3 cellular contexts compared by ENCODE assay signal in genomic region chr4:186685744-186686143, GRCh38.
TF ChIP-seq lines count a peak whose summit lies in the region.

No MANE protein-coding gene starts in this region.

TF ChIP-seq in A549, 52 proteins besides CTCF, POLR2A, EP300 and RAD21 (continues in another document):
- TF ChIP-seq E2F6 (IDR thresholded peaks at IDR 0.05; ENCODE audit: borderline replicate concordance, low read depth) = no peak
- TF ChIP-seq FOSB (CRISPR knock-in tag; IDR thresholded peaks at IDR 0.05) = no peak
- TF ChIP-seq HOXA7 (CRISPR knock-in tag; IDR thresholded peaks at IDR 0.05) = no peak
- peak in 1 of 2 experiments; percentile 29; a peak in 1 of 5 replicates for TF ChIP-seq JUN (IDR thresholded peaks at IDR 0.05)
- TF ChIP-seq JUNB (IDR thresholded peaks at IDR 0.05) = peak; percentile 52
- no peak for TF ChIP-seq EHF (CRISPR knock-in tag; IDR thresholded peaks at IDR 0.05)
- TF ChIP-seq USF2 (IDR thresholded peaks at IDR 0.05) = no peak
- TF ChIP-seq BCL3 (IDR thresholded peaks at IDR 0.05) = no peak
- TF ChIP-seq HES2 (IDR thresholded peaks at IDR 0.05) = no peak
- TF ChIP-seq SREBF2 (IDR thresholded peaks at IDR 0.05) = no peak
- TF ChIP-seq RNF2 (IDR thresholded peaks at IDR 0.05; ENCODE audit: borderline replicate concordance, low read depth) = no peak
- no peak for TF ChIP-seq CBX2 (IDR thresholded peaks at IDR 0.05; ENCODE audit: borderline replicate concordance, low read depth)
- no peak for TF ChIP-seq ATOH8 (CRISPR knock-in tag; IDR thresholded peaks at IDR 0.05; ENCODE audit: low read depth)
- TF ChIP-seq GATA3 (IDR thresholded peaks at IDR 0.05; ENCODE audit: borderline replicate concordance) = peak; percentile 76; the same call in 1 of the 2 replicates
- no peak for TF ChIP-seq KDM5A (IDR thresholded peaks at IDR 0.05)
- TF ChIP-seq HOXB5 (CRISPR knock-in tag; IDR thresholded peaks at IDR 0.05) = no peak
- peak; percentile 47 for TF ChIP-seq MAFK (IDR thresholded peaks at IDR 0.05; ENCODE audit: partially characterized antibody)
- TF ChIP-seq HEYL (CRISPR knock-in tag; IDR thresholded peaks at IDR 0.05) = no peak
- no peak for TF ChIP-seq ZC3H11A (IDR thresholded peaks at IDR 0.05)
- no peak for TF ChIP-seq KDM1A (IDR thresholded peaks at IDR 0.05; ENCODE audit: low read depth)
- TF ChIP-seq NPAS2 (CRISPR knock-in tag; IDR thresholded peaks at IDR 0.05; ENCODE audit: borderline replicate concordance) = no peak
- TF ChIP-seq POLR2AphosphoS2 (conservative IDR thresholded peaks at IDR 0.05; ENCODE audit: low read length) = no peak
- TF ChIP-seq PHF8 (IDR thresholded peaks at IDR 0.05; ENCODE audit: borderline replicate concordance, low read depth) = no peak
- no peak for TF ChIP-seq RARB (CRISPR knock-in tag; IDR thresholded peaks at IDR 0.05)
- no peak for TF ChIP-seq NFE2L2 (conservative IDR thresholded peaks at IDR 0.05; ENCODE audit: low read length)
- TF ChIP-seq ESRRA (IDR thresholded peaks at IDR 0.05; ENCODE audit: borderline replicate concordance, low read length) = no peak

TF ChIP-seq in IMR-90, 13 proteins besides CTCF, POLR2A, EP300 and RAD21:
- TF ChIP-seq FOS (IDR thresholded peaks at IDR 0.05; ENCODE audit: low read depth, low read length) (peak; percentile 52; the same call in 1 of the 2 replicates), MAFK (IDR thresholded peaks at IDR 0.05; ENCODE audit: low read depth, low read length) (peak; percentile 82), NFE2L2 (IDR thresholded peaks at IDR 0.05; ENCODE audit: low read depth, low read length) (no peak)

TF ChIP-seq in H1, 55 proteins besides CTCF, POLR2A, EP300 and RAD21:
- TF ChIP-seq CTBP2 (IDR thresholded peaks at IDR 0.05; ENCODE audit: borderline replicate concordance, insufficient read depth, insufficient read length, low read length) (no peak), CHD1 (IDR thresholded peaks at IDR 0.05; ENCODE audit: low read depth, low read length) (no peak), GABPA (IDR thresholded peaks at IDR 0.05; ENCODE audit: borderline replicate concordance, insufficient read depth, low read length) (no peak), GTF2F1 (IDR thresholded peaks at IDR 0.05; ENCODE audit: borderline replicate concordance, low read depth, low read length) (no peak), ATF3 (IDR thresholded peaks at IDR 0.05; ENCODE audit: insufficient read depth, low read depth, low read length) (no peak), BACH1 (IDR thresholded peaks at IDR 0.05; ENCODE audit: low read length) (no peak), TBP (IDR thresholded peaks at IDR 0.05; ENCODE audit: low read depth, low read length) (no peak), JUN (IDR thresholded peaks at IDR 0.05; ENCODE audit: low read depth, low read length) (no peak), SIX5 (IDR thresholded peaks at IDR 0.05; ENCODE audit: low read depth, low read length) (no peak), HDAC2 (IDR thresholded peaks at IDR 0.05; ENCODE audit: borderline replicate concordance in 1 of 2, low read depth in 2 of 2, low read length in 2 of 2) (no peak), KDM4A (IDR thresholded peaks at IDR 0.05; ENCODE audit: low read depth, low read length, severe bottlenecking) (no peak), NANOG (IDR thresholded peaks at IDR 0.05; ENCODE audit: insufficient read depth, low read depth, low read length, poor library complexity, severe bottlenecking) (no peak), POU5F1 (IDR thresholded peaks at IDR 0.05; ENCODE audit: low read depth, low read length) (no peak), E2F6 (IDR thresholded peaks at IDR 0.05) (no peak), TEAD4 (IDR thresholded peaks at IDR 0.05; ENCODE audit: low read depth, low read length) (no peak)
TF ChIP-seq in H1: peak in this region for 0.
